ENCODE assay signal across 7 cellular contexts in genomic region chr6:13851803-13852202, GRCh38.
"Had no signal": no experiment of that assay in that cellular context is flagged by ENCODE, and none has a peak within 500 bp of the region (broad histone marks: within the 10 kb centered on the region; RNA-seq: fewer than 3 reads in every experiment).

No MANE protein-coding gene starts in this region.

- H3K36me3 ChIP-seq: HAP-1 had no signal

- H3K27ac Mint-ChIP-seq: HFFc6 had no signal

- H3K4me3 ChIP-seq: HAP-1 had no signal

- H3K9me3 ChIP-seq: HAP-1 had no signal

- FAIRE-seq: HTR-8/SVneo had no signal

- H3K4me3 Mint-ChIP-seq: HFFc6 had no signal

- DNase-seq: GOT3, H7, HFFc6, IMR-90, KBM-7 had no signal
